1 cellular context compared by ENCODE assay signal in the genomic region with DNA sequence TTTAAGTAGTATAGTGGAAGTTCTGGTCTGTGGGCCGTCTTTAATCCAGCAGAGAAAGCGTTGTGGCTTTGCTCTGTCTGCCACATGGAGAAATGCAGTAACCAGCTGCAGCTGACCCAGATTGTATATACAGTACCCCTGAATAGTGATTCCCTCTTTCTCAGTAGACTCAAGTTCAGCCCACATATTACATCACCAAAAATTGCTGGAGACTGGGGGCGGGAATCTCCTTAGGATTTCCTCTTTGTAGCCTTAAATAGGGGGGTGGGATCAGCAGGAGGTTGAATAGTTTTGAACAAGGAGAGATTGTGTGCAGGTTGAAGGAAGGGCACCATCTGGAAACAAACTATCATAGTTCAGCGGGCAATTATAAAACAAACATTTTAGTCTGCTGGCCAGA.
TF ChIP-seq lines count a peak whose summit lies in the region.

Gene ANGPTL1, minus strand, starts transcription at position 134 of the 400 bp plus-strand sequence. CDS start 5,301 bp downstream, outside the sequence.

TF ChIP-seq in GM23338, 12 proteins besides CTCF, POLR2A, EP300 and RAD21 (continued from another document):
- TF ChIP-seq, protein P1, sequence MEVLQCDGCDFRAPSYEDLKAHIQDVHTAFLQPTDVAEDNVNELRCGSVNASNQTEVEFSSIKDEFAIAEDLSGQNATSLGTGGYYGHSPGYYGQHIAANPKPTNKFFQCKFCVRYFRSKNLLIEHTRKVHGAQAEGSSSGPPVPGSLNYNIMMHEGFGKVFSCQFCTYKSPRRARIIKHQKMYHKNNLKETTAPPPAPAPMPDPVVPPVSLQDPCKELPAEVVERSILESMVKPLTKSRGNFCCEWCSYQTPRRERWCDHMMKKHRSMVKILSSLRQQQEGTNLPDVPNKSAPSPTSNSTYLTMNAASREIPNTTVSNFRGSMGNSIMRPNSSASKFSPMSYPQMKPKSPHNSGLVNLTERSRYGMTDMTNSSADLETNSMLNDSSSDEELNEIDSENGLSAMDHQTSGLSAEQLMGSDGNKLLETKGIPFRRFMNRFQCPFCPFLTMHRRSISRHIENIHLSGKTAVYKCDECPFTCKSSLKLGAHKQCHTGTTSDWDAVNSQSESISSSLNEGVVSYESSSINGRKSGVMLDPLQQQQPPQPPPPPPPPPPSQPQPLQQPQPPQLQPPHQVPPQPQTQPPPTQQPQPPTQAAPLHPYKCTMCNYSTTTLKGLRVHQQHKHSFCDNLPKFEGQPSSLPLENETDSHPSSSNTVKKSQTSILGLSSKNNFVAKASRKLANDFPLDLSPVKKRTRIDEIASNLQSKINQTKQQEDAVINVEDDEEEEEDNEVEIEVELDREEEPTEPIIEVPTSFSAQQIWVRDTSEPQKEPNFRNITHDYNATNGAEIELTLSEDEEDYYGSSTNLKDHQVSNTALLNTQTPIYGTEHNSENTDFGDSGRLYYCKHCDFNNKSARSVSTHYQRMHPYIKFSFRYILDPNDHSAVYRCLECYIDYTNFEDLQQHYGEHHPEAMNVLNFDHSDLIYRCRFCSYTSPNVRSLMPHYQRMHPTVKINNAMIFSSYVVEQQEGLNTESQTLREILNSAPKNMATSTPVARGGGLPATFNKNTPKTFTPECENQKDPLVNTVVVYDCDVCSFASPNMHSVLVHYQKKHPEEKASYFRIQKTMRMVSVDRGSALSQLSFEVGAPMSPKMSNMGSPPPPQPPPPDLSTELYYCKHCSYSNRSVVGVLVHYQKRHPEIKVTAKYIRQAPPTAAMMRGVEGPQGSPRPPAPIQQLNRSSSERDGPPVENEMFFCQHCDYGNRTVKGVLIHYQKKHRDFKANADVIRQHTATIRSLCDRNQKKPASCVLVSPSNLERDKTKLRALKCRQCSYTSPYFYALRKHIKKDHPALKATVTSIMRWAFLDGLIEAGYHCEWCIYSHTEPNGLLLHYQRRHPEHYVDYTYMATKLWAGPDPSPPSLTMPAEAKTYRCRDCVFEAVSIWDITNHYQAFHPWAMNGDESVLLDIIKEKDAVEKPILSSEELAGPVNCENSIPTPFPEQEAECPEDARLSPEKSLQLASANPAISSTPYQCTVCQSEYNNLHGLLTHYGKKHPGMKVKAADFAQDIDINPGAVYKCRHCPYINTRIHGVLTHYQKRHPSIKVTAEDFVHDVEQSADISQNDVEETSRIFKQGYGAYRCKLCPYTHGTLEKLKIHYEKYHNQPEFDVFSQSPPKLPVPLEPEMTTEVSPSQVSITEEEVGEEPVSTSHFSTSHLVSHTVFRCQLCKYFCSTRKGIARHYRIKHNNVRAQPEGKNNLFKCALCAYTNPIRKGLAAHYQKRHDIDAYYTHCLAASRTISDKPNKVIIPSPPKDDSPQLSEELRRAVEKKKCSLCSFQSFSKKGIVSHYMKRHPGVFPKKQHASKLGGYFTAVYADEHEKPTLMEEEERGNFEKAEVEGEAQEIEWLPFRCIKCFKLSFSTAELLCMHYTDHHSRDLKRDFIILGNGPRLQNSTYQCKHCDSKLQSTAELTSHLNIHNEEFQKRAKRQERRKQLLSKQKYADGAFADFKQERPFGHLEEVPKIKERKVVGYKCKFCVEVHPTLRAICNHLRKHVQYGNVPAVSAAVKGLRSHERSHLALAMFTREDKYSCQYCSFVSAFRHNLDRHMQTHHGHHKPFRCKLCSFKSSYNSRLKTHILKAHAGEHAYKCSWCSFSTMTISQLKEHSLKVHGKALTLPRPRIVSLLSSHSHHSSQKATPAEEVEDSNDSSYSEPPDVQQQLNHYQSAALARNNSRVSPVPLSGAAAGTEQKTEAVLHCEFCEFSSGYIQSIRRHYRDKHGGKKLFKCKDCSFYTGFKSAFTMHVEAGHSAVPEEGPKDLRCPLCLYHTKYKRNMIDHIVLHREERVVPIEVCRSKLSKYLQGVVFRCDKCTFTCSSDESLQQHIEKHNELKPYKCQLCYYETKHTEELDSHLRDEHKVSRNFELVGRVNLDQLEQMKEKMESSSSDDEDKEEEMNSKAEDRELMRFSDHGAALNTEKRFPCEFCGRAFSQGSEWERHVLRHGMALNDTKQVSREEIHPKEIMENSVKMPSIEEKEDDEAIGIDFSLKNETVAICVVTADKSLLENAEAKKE (CRISPR knock-in tag; IDR thresholded peaks at IDR 0.05), result no peak
- TF ChIP-seq, protein P2, sequence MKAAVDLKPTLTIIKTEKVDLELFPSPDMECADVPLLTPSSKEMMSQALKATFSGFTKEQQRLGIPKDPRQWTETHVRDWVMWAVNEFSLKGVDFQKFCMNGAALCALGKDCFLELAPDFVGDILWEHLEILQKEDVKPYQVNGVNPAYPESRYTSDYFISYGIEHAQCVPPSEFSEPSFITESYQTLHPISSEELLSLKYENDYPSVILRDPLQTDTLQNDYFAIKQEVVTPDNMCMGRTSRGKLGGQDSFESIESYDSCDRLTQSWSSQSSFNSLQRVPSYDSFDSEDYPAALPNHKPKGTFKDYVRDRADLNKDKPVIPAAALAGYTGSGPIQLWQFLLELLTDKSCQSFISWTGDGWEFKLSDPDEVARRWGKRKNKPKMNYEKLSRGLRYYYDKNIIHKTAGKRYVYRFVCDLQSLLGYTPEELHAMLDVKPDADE (IDR thresholded peaks at IDR 0.05), result no peak
- TF ChIP-seq STAT1 (IDR thresholded peaks at IDR 0.05; ENCODE audit: unreplicated experiment), result no peak
- TF ChIP-seq REST (IDR thresholded peaks at IDR 0.05; ENCODE audit: unreplicated experiment), result no peak
